ENCODE assay signal across 28 cellular contexts in genomic region chr14:91290986-91291385, GRCh38. TPM values are rescaled to one million over a fixed set of nuclear protein-coding genes. Genes with fewer than 3 reads are reported as not detected.
DNase-seq lines count a peak whose midpoint lies in the region; ATAC-seq and TF ChIP-seq lines count a peak whose summit lies in the region.
"Had no signal": no experiment of that assay in that cellular context is flagged by ENCODE, and none has a peak within 500 bp of the region (broad histone marks: within the 10 kb centered on the region; RNA-seq: fewer than 3 reads in every experiment).

No MANE protein-coding gene starts in this region.

- TF ChIP-seq CTCF in CD14-positive monocyte (IDR thresholded peaks at IDR 0.05) (no peak), tibial nerve (IDR thresholded peaks at IDR 0.05) (no peak)

- no peak overlapping the region for H3K4me3 ChIP-seq in tibial nerve
- H3K4me3 ChIP-seq: esophagus squamous epithelium, GM23338, sigmoid colon, SJSA1 had no signal

- peak overlapping the region; percentile 29 for H3K27ac Mint-ChIP-seq in activated CD4-positive, alpha-beta T cell treated with anti-CD3 and anti-CD28 coated beads for 36 hours
- peak overlapping the region in 4 of 7 donors; percentile 4 to 61 (median 38) for H3K27ac Mint-ChIP-seq in CD14-positive monocyte
- peak overlapping the region; percentile 46 for H3K27ac Mint-ChIP-seq in activated T-helper 17 cell treated with anti-CD3 and anti-CD28 coated beads, Interleukin-2, amount 50 U/mL, for 72 hours
- H3K27ac Mint-ChIP-seq: GM23338, mesothelial cell of epicardium, type B pancreatic cell had no signal

- TF ChIP-seq POLR2A in tibial nerve (IDR thresholded peaks at IDR 0.05): no peak

- no peaks in the 10 kb centered on the region for H3K9me3 ChIP-seq in tibial nerve
- H3K9me3 ChIP-seq: esophagus squamous epithelium, sigmoid colon, SJSA1 had no signal

- H3K9me3 Mint-ChIP-seq in activated CD4-positive, alpha-beta T cell treated with anti-CD3 and anti-CD28 coated beads for 36 hours (ENCODE audit: low read depth): no peaks in the 10 kb centered on the region
- peaks cover 0 to 5% (median 0%) of the 10 kb centered on the region in 7 donors for H3K9me3 Mint-ChIP-seq in CD14-positive monocyte
- H3K9me3 Mint-ChIP-seq in activated T-helper 17 cell treated with anti-CD3 and anti-CD28 coated beads, Interleukin-2, amount 50 U/mL, for 72 hours: no peaks in the 10 kb centered on the region
- H3K9me3 Mint-ChIP-seq: activated naive CD4-positive, alpha-beta T cell treated with anti-CD3 and anti-CD28 coated beads, Interleukin-2, amount 50 U/mL, for 24 hours; CD8-positive, alpha-beta memory T cell; GM23338; mesothelial cell of epicardium; type B pancreatic cell had no signal

- no peak overlapping the region for H3K27ac ChIP-seq in tibial nerve
- H3K27ac ChIP-seq: esophagus squamous epithelium, foreskin keratinocyte, sigmoid colon, SJSA1 had no signal

- no peak for TF ChIP-seq EP300 in tibial nerve (IDR thresholded peaks at IDR 0.05)

- CTCF ChIA-PET in activated CD4-positive, alpha-beta T cell treated with anti-CD3 and anti-CD28 coated beads for 36 hours (lab: Charles Lee): interaction anchor here (0.6 to 10.0 kb wide), 4 partner anchors 60 to 388 kb away, joined by 3 to 253 read pairs (median 4); no protein-coding TSS in a partner anchor

- peaks cover 4% of the 10 kb centered on the region for H3K4me1 Mint-ChIP-seq in activated CD4-positive, alpha-beta T cell treated with anti-CD3 and anti-CD28 coated beads for 36 hours
- no peaks in the 10 kb centered on the region for H3K4me1 Mint-ChIP-seq in CD14-positive monocyte
- peaks cover 5% of the 10 kb centered on the region for H3K4me1 Mint-ChIP-seq in activated T-helper 17 cell treated with anti-CD3 and anti-CD28 coated beads, Interleukin-2, amount 50 U/mL, for 72 hours
- H3K4me1 Mint-ChIP-seq: GM23338 had no signal

- H3K36me3 Mint-ChIP-seq in activated CD4-positive, alpha-beta T cell treated with anti-CD3 and anti-CD28 coated beads for 36 hours (ENCODE audit: low read depth): peaks cover 61% of the 10 kb centered on the region
- H3K36me3 Mint-ChIP-seq in CD14-positive monocyte: peaks cover 84 to 97% of the 10 kb centered on the region in 2 donors
- peaks cover 98% of the 10 kb centered on the region for H3K36me3 Mint-ChIP-seq in activated T-helper 17 cell treated with anti-CD3 and anti-CD28 coated beads, Interleukin-2, amount 50 U/mL, for 72 hours (ENCODE audit: low read depth)

- H3K4me1 ChIP-seq in tibial nerve: no peaks in the 10 kb centered on the region
- H3K4me1 ChIP-seq: esophagus squamous epithelium, foreskin keratinocyte, SJSA1 had no signal

- ATAC-seq in activated CD4-positive, alpha-beta T cell treated with anti-CD3 and anti-CD28 coated beads for 36 hours: no peak
- ATAC-seq in activated T-helper 17 cell treated with anti-CD3 and anti-CD28 coated beads, Interleukin-2, amount 50 U/mL, for 72 hours (replicated peaks): no peak
- ATAC-seq: foreskin keratinocyte, GM23338, left ventricle myocardium superior had no signal

- POLR2A ChIA-PET in activated CD4-positive, alpha-beta T cell treated with anti-CD3 and anti-CD28 coated beads for 36 hours (lab: Charles Lee): no interaction called here

- no peak overlapping the region for H3K4me3 Mint-ChIP-seq in activated CD4-positive, alpha-beta T cell treated with anti-CD3 and anti-CD28 coated beads for 36 hours
- no peak overlapping the region for H3K4me3 Mint-ChIP-seq in CD14-positive monocyte
- no peak overlapping the region for H3K4me3 Mint-ChIP-seq in activated T-helper 17 cell treated with anti-CD3 and anti-CD28 coated beads, Interleukin-2, amount 50 U/mL, for 72 hours
- H3K4me3 Mint-ChIP-seq: activated naive CD4-positive, alpha-beta T cell treated with anti-CD3 and anti-CD28 coated beads, Interleukin-2, amount 50 U/mL, for 24 hours; CD8-positive, alpha-beta memory T cell; GM23338; mesothelial cell of epicardium; type B pancreatic cell had no signal

- no peaks in the 10 kb centered on the region for H3K36me3 ChIP-seq in tibial nerve
- H3K36me3 ChIP-seq: sigmoid colon, SJSA1 had no signal

- intact Hi-C loops in activated CD4-positive, alpha-beta T cell treated with anti-CD3 and anti-CD28 coated beads for 36 hours (cut with DNase I, micrococcal nuclease): no loop called here
- intact Hi-C loops in CD14-positive monocyte (cut with micrococcal nuclease): no loop called here
- intact Hi-C loops in posterior vena cava (cut with DNase I): no loop called here

- no peaks in the 10 kb centered on the region for H3K27me3 Mint-ChIP-seq in activated CD4-positive, alpha-beta T cell treated with anti-CD3 and anti-CD28 coated beads for 36 hours
- H3K27me3 Mint-ChIP-seq in CD14-positive monocyte (ENCODE audit: low read depth in 3 of 3): no peaks in the 10 kb centered on the region
- H3K27me3 Mint-ChIP-seq in activated T-helper 17 cell treated with anti-CD3 and anti-CD28 coated beads, Interleukin-2, amount 50 U/mL, for 72 hours: no peaks in the 10 kb centered on the region
- H3K27me3 Mint-ChIP-seq: activated naive CD4-positive, alpha-beta T cell treated with anti-CD3 and anti-CD28 coated beads, Interleukin-2, amount 50 U/mL, for 24 hours; type B pancreatic cell had no signal

- no peak for DNase-seq in activated CD4-positive, alpha-beta T cell treated with anti-CD3 and anti-CD28 coated beads for 36 hours
- DNase-seq in activated CD4-positive, alpha-beta T cell treated with anti-CD3 and anti-CD28 coated beads, Interleukin-2, amount 50 U/mL, for 48 hours: no peak
- DNase-seq in CD14-positive monocyte (ENCODE audit: low spot score): no peak
- peak; percentile 65 for DNase-seq in posterior vena cava (ENCODE audit: low spot score)
- no peak for DNase-seq in kidney tubule cell (ENCODE audit: low spot score)
- DNase-seq in tibial nerve (ENCODE audit: low spot score in 2 of 2): no peak
- DNase-seq in NCI-H2227 (lab: John Stamatoyannopoulos, UW; ENCODE audit: unreplicated experiment): no peak
- DNase-seq: activated T-cell treated with anti-CD3 and anti-CD28 coated beads, Interleukin-2, amount 50 U/mL, for 1 hour; CD8-positive, alpha-beta memory T cell; esophagus squamous epithelium; foreskin keratinocyte; head of caudate nucleus; IMR-90; islet precursor cell; left ventricle myocardium superior; NCI-H146; NCI-H446; NCI-H774; nucleus accumbens; sigmoid colon; stimulated activated CD4-positive, alpha-beta T cell treated with anti-CD3 and anti-CD28 coated beads, Interleukin-12 subunit alpha, Interleukin-12 subunit beta, amount 100 ng/mL, for 4 hours; stimulated activated CD4-positive, alpha-beta T cell treated with anti-CD3 and anti-CD28 coated beads, Interleukin-2, amount 100 ng/mL, for 48 hours had no signal

- H3K27me3 ChIP-seq in tibial nerve: no peaks in the 10 kb centered on the region
- H3K27me3 ChIP-seq: esophagus squamous epithelium, foreskin keratinocyte, sigmoid colon, SJSA1 had no signal

- WGBS in tibial nerve, 2 donors: 84 to 94% methylated on average over 10 of the region's 10 CpGs

RNA-seq across cellular contexts. Expression of gene GPR68, which starts 46.5 kb away (rescaled TPM):
- 10 to 100 TPM in 1 of 2 experiments, 1 to 10 TPM in 1; 9.4 to 11.2 TPM for total RNA-seq in activated CD4-positive, alpha-beta T cell treated with anti-CD3 and anti-CD28 coated beads for 36 hours
- polyA plus RNA-seq in CD14-positive monocyte: under 1 TPM in 1 of 2 donors, not detected in 1; 0.05 TPM
- 10 to 100 TPM; 36.8 to 44.8 TPM for total RNA-seq in activated T-helper 17 cell treated with anti-CD3 and anti-CD28 coated beads, Interleukin-2, amount 50 U/mL, for 72 hours
- total RNA-seq in posterior vena cava (1 to 10 TPM; 3.2 to 6.4 TPM), tibial nerve (1 to 10 TPM in 1 of 4 donors, under 1 TPM in 3; 0.21 to 4.1 (median 0.52) TPM)
- total RNA-seq: SJSA1 had no signal
